In genomic region chr6:167699141-167700036, GRCh38 we compare ENCODE assay signal across 8 cellular contexts.
DNase-seq lines count a peak whose midpoint lies in the region; ATAC-seq and TF ChIP-seq lines count a peak whose summit lies in the region.

No MANE protein-coding gene starts in this region.

- DNase-seq in GM12864 (ENCODE audit: low read depth) = peak; percentile 37
- peak; percentile 89 to 93 for DNase-seq in NOMO-1 (lab: John Stamatoyannopoulos, UW; ENCODE audit: unreplicated experiment in 2 of 2)
- DNase-seq in activated effector memory CD4-positive, alpha-beta T cell treated with anti-CD3 and anti-CD28 coated beads, Interleukin-2, amount 50 U/mL, for 16 hours = peak; percentile 79
- DNase-seq in hepatocyte (ENCODE audit: low spot score) = peak; percentile 52
- DNase-seq in stimulated activated CD4-positive, alpha-beta T cell treated with anti-CD3 and anti-CD28 coated beads, Interleukin-1b, Interleukin-23, amount 100 ng/mL, for 4 hours (ENCODE audit: low read depth in 2 of 2) = peak; percentile 45 to 46
- DNase-seq in inferior parietal cortex (ENCODE audit: extremely low spot score) = no peak
- DNase-seq in NCI-H2171 treated with DMSO at 0.1 percent for 48 hours (lab: John Stamatoyannopoulos, UW) = no peak

- H3K27me3 ChIP-seq in hepatocyte = no peaks in the 10 kb centered on the region

- H3K79me2 ChIP-seq in hepatocyte = no peaks in the 10 kb centered on the region

- TF ChIP-seq CTCF in GM12864 (IDR thresholded peaks at IDR 0.05; ENCODE audit: low read depth, low read length, missing control alignments) (no peak), hepatocyte (IDR thresholded peaks at IDR 0.05; ENCODE audit: poor library complexity) (no peak)

- H2AFZ ChIP-seq in hepatocyte = peak overlapping the region; percentile 36

- H3K4me2 ChIP-seq in hepatocyte = peak overlapping the region; percentile 54

- ATAC-seq in HG02571 (IDR thresholded peaks at IDR 0.05; ENCODE audit: unreplicated experiment) = peak; percentile 86

- H4K20me1 ChIP-seq in hepatocyte (ENCODE audit: insufficient read depth, poor library complexity, severe bottlenecking) = no peaks in the 10 kb centered on the region

- no peaks in the 10 kb centered on the region for H3K9me3 ChIP-seq in hepatocyte (ENCODE audit: low read depth)

- H3K36me3 ChIP-seq in hepatocyte (replicated peaks; ENCODE audit: insufficient read depth, low read depth) = no peaks in the 10 kb centered on the region

- H3K27ac ChIP-seq in hepatocyte = peak overlapping the region; percentile 83

- WGBS in hepatocyte (ENCODE audit: low lambda C conversion rate, missing lambda C conversion rate) = 50% methylated on average over 21 of the region's 21 CpGs

- no peaks in the 10 kb centered on the region for H3K9me2 ChIP-seq in hepatocyte (replicated peaks; ENCODE audit: insufficient read depth)

- H3K4me3 ChIP-seq in GM12864 (ENCODE audit: low read depth, low read length) = peak overlapping the region; percentile 14; the same call in 1 of the 2 replicates
- H3K4me3 ChIP-seq in hepatocyte = no peak overlapping the region

- peaks cover 15% of the 10 kb centered on the region for H3K4me1 ChIP-seq in hepatocyte (ENCODE audit: insufficient read depth)

Comparison
In these comparisons a context has a peak if more than half of its experiments do, and no peak if none do; other contexts are left out.
1. DNase-seq: peak in GM12864 (single experiment), NOMO-1 (2 of 2), activated effector memory CD4-positive, alpha-beta T cell treated with anti-CD3 and anti-CD28 coated beads, Interleukin-2, amount 50 U/mL, for 16 hours (single experiment), hepatocyte (single experiment) and stimulated activated CD4-positive, alpha-beta T cell treated with anti-CD3 and anti-CD28 coated beads, Interleukin-1b, Interleukin-23, amount 100 ng/mL, for 4 hours (2 of 2); none in inferior parietal cortex (single experiment) and NCI-H2171 treated with DMSO at 0.1 percent for 48 hours (single experiment).